In the genomic region with DNA sequence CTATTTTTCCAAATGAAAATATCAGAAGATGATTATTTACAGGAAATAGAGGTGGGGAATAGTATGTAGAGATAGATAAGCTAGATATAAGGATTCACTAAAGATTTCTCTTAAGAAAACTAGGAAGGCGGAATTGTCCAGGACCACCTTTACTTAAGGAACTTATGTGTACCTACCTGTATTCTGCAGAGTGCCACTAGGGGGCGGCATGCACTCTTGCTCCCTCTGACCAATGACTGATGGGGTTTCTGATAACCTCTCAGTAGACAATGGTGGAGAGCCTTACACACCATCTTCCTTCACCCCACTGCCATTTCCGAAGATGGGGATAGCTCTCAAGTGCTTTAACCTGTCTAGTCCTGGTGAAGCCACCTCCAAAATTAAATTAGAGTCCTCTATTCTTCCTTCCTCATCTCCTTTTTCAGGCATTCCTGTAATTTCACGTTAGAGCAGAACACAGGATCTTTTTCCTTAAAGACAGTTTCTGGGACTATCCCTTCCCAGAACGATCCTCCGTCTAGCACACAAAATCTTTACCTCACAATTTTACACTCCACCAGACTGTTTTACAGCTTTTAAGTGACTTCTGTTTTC, we compare ENCODE assay signal across 8 cellular contexts.
DNase-seq lines count a peak whose midpoint lies in the region; ATAC-seq, FAIRE-seq and TF ChIP-seq lines count a peak whose summit lies in the region.

No MANE protein-coding gene starts in this region.

- H3K9ac ChIP-seq in PC-3 (ENCODE audit: low read length), result no peak overlapping the region

- no peaks in the 10 kb centered on the region for H4K20me1 ChIP-seq in PC-3 (ENCODE audit: low read length)

- peak; percentile 56 for TF ChIP-seq CTCF in D721Med (IDR thresholded peaks at IDR 0.05; ENCODE audit: insufficient read depth, missing control alignments)
- TF ChIP-seq CTCF in PC-3 (conservative IDR thresholded peaks at IDR 0.05; ENCODE audit: low read depth, low read length), result peak; percentile 71
- peak; percentile 65 for TF ChIP-seq CTCF in cardiac fibroblast (IDR thresholded peaks at IDR 0.05; ENCODE audit: low read depth, low read length)

- no peak overlapping the region for H3K4me2 ChIP-seq in PC-3 (ENCODE audit: low read length)

- no peaks in the 10 kb centered on the region for H3K79me2 ChIP-seq in PC-3 (ENCODE audit: low read length)

- H3K9me2 ChIP-seq in PC-3 (replicated peaks; ENCODE audit: low read length), result no peaks in the 10 kb centered on the region

- CTCF ChIA-PET in PC-3 (lab: Charles Lee), result no interaction called here

- BruUV-seq in PC-3 (replicated peaks; lab: Mats Ljungman, UMichigan), result no TSS peak

- DNase-seq in D721Med (ENCODE audit: insufficient read length, low spot score) (no peak), PC-3 (peak; percentile 42), cardiac fibroblast (ENCODE audit: low read depth in 2 of 2) (peak; percentile 7 to 29), midbrain (lab: John Stamatoyannopoulos, UW) (peak; percentile 4), NCI-H345 (lab: John Stamatoyannopoulos, UW) (no peak), COR-L47 (lab: John Stamatoyannopoulos, UW) (no peak)

- H3K27ac ChIP-seq in PC-3 (ENCODE audit: low read length), result no peak overlapping the region

- no peak overlapping the region for H2AFZ ChIP-seq in PC-3 (ENCODE audit: low read length)

- H3K4me1 ChIP-seq in PC-3 (ENCODE audit: insufficient read depth, low read length), result no peaks in the 10 kb centered on the region

- intact Hi-C loops in PC-3 (cut with micrococcal nuclease), result no loop called here

- ATAC-seq in GM19043 (IDR thresholded peaks at IDR 0.05; ENCODE audit: low read depth, unreplicated experiment), result peak; percentile 78
- ATAC-seq in HG03095 (IDR thresholded peaks at IDR 0.05; ENCODE audit: unreplicated experiment), result peak; percentile 81
- no peak for ATAC-seq in PC-3

- no peaks in the 10 kb centered on the region; the same call in 1 of the 2 replicates for H3K36me3 ChIP-seq in PC-3 (ENCODE audit: low read depth, low read length)

- peaks cover 9% of the 10 kb centered on the region for H3K27me3 ChIP-seq in PC-3 (ENCODE audit: low read length)

- H3K4me3 ChIP-seq in PC-3 (ENCODE audit: low read length) (no peak overlapping the region), cardiac fibroblast (replicated peaks in 1 of 2; ENCODE audit: low read depth in 2 of 2, low read length in 2 of 2) (no peak overlapping the region)

- no peaks in the 10 kb centered on the region for H3K9me3 ChIP-seq in PC-3 (ENCODE audit: low read length)

- H3F3A ChIP-seq in PC-3 (ENCODE audit: low read length, unreplicated experiment), result no peaks in the 10 kb centered on the region

- FAIRE-seq in D721Med (lab: Jason Lieb, UNC), result no peak

- POLR2A ChIA-PET in PC-3 (lab: Charles Lee; ENCODE audit: unreplicated experiment), result no interaction called here

Comparison
In these comparisons a context has a peak if more than half of its experiments do, and no peak if none do; other contexts are left out.
1. DNase-seq: peak in PC-3 (single experiment), cardiac fibroblast (2 of 2) and midbrain (single experiment); none in D721Med (single experiment), NCI-H345 (single experiment) and COR-L47 (single experiment).
2. Peak in every context shown above with its lines, with median percentiles within 50 percentile points of each other: CTCF ChIP-seq.